Comparison of ENCODE assay signal across 27 cellular contexts in the genomic region with DNA sequence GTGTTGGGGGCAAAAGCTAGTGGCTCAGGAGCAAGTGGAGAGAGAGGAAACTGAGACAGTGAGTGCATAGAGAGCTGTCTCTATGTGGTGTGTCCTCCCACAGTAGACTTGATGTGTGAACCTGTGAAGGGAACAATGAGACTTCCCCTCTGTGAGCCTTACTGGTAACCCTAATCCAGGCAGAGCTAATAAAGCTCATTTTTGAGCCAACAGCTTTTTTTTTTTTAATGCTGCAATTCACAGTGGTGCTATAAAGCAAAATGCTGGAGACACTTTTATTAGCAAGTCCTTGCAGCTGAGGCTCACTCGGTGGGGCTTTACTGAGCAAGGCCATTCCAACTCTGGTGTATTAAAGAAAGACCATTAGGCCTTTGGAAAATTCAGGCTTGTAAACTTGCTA. TPM values are rescaled to one million over a fixed set of nuclear protein-coding genes. Genes with fewer than 3 reads are reported as not detected.
DNase-seq lines count a peak whose midpoint lies in the region; TF ChIP-seq lines count a peak whose summit lies in the region.
"Had no signal": no experiment of that assay in that cellular context is flagged by ENCODE, and none has a peak within 500 bp of the region (broad histone marks: within the 10 kb centered on the region; RNA-seq: fewer than 3 reads in every experiment).

No MANE protein-coding gene starts in this region.

- POLR2A ChIA-PET in HEK293 (lab: Yijun Ruan, JAX), result no interaction called here

- H3K4me1 ChIP-seq in HEK293 (ENCODE audit: control insufficient read depth, insufficient read depth, low read length) (peaks cover 6% of the 10 kb centered on the region), testis (peaks cover 26% of the 10 kb centered on the region), endodermal cell (ENCODE audit: control insufficient read depth, insufficient read depth, low read length) (no peaks in the 10 kb centered on the region)

- H3K9me3 Mint-ChIP-seq in dendritic cell treated with granulocyte-macrophage colony-stimulating factor and Interleukin-4, amounts not matched to agents 40 ng/mL and 50 ng/mL, for 4 days, result peaks cover 9% of the 10 kb centered on the region
- H3K9me3 Mint-ChIP-seq in nephron progenitor cell (peaks cover 30% of the 10 kb centered on the region), endodermal cell (peaks cover 21% of the 10 kb centered on the region)

- H3K9ac ChIP-seq in endodermal cell (ENCODE audit: extremely low read depth, low read length, poor library complexity, severe bottlenecking), result no peak overlapping the region

- H3K4me1 Mint-ChIP-seq in dendritic cell treated with granulocyte-macrophage colony-stimulating factor and Interleukin-4, amounts not matched to agents 40 ng/mL and 50 ng/mL, for 4 days (ENCODE audit: low read depth), result peaks cover 37% of the 10 kb centered on the region
- H3K4me1 Mint-ChIP-seq in nephron progenitor cell (peaks cover 50% of the 10 kb centered on the region), endodermal cell (peaks cover 27% of the 10 kb centered on the region)

- H3K27me3 Mint-ChIP-seq in dendritic cell treated with granulocyte-macrophage colony-stimulating factor and Interleukin-4, amounts not matched to agents 40 ng/mL and 50 ng/mL, for 4 days, result no peaks in the 10 kb centered on the region
- H3K27me3 Mint-ChIP-seq in nephron progenitor cell (ENCODE audit: low read depth, poor library complexity) (peaks cover 3% of the 10 kb centered on the region), endodermal cell (ENCODE audit: insufficient read depth) (no peaks in the 10 kb centered on the region)
- H3K27me3 Mint-ChIP-seq: B cell had no signal

- TF ChIP-seq CTCF in HEK293 (tag by site-specific recombination; IDR thresholded peaks at IDR 0.05) (no peak), nephron progenitor cell (IDR thresholded peaks at IDR 0.05) (no peak), testis (IDR thresholded peaks at IDR 0.05) (no peak), endodermal cell (conservative IDR thresholded peaks at IDR 0.05) (no peak)

- H3K4me3 ChIP-seq in HEK293 (ENCODE audit: low read depth, low read length) (no peak overlapping the region), testis (no peak overlapping the region), endodermal cell (ENCODE audit: low read length) (no peak overlapping the region)
- H3K4me3 ChIP-seq: GM12878, SK-N-MC had no signal

- intact Hi-C loops in dendritic cell treated with granulocyte-macrophage colony-stimulating factor and Interleukin-4, amounts not matched to agents 40 ng/mL and 50 ng/mL, for 4 days (cut with micrococcal nuclease), result no loop called here
- intact Hi-C loops in testis (cut with DNase I; ENCODE audit: low total_unique reads), result no loop called here

- H3K27me3 ChIP-seq in testis (no peaks in the 10 kb centered on the region), endodermal cell (ENCODE audit: control insufficient read depth, insufficient read depth, low read length, poor library complexity, severe bottlenecking) (no peaks in the 10 kb centered on the region)

- H3K36me3 ChIP-seq in HEK293 (ENCODE audit: control insufficient read depth in 2 of 2, insufficient read depth in 1 of 2, low read length in 2 of 2) (peaks cover 4 to 11% of the 10 kb centered on the region in 2 experiments; a peak in 2 of 3 replicates), testis (ENCODE audit: low read depth, missing control alignments) (no peaks in the 10 kb centered on the region), endodermal cell (ENCODE audit: control insufficient read depth, insufficient read depth, low read length) (peaks cover 48% of the 10 kb centered on the region)

- 34 to 67% methylated on average over 1 of the region's 1 CpG for WGBS in testis, 2 donors
- 97 to 100% methylated on average over 1 of the region's 1 CpG for WGBS in endodermal cell (ENCODE audit: insufficient coverage in 1 of 2, insufficient read length in 1 of 2), 2 experiments

- H3K4me3 Mint-ChIP-seq in dendritic cell treated with granulocyte-macrophage colony-stimulating factor and Interleukin-4, amounts not matched to agents 40 ng/mL and 50 ng/mL, for 4 days, result no peak overlapping the region
- H3K4me3 Mint-ChIP-seq in nephron progenitor cell, result peak overlapping the region; percentile 15
- no peak overlapping the region for H3K4me3 Mint-ChIP-seq in endodermal cell
- H3K4me3 Mint-ChIP-seq: B cell; CD8-positive, alpha-beta memory T cell had no signal

- DNase-seq in nephron progenitor cell, result peak; percentile 18
- DNase-seq in testis, result peak; percentile 34
- no peak for DNase-seq in activated CD4-positive, CD25-positive, alpha-beta regulatory T cell (lab: John Stamatoyannopoulos, UW)
- no peak for DNase-seq in endodermal cell
- no peak for DNase-seq in midbrain (lab: John Stamatoyannopoulos, UW)
- DNase-seq: CD8-positive, alpha-beta memory T cell; DMS 273 treated with DMSO at 0.1 percent for 48 hours; DMS79; EL; GDM1; GOT3; Karpas-422; MV-4-11; NCI-H1105; NCI-H2029; NCI-H446; NCI-H524 treated with DMSO at 0.1 percent for 48 hours; NCI-H774; SIG-M5 had no signal

- H3K27ac Mint-ChIP-seq in dendritic cell treated with granulocyte-macrophage colony-stimulating factor and Interleukin-4, amounts not matched to agents 40 ng/mL and 50 ng/mL, for 4 days, result peak overlapping the region; percentile 44
- H3K27ac Mint-ChIP-seq in nephron progenitor cell (peak overlapping the region; percentile 38), endodermal cell (no peak overlapping the region)
- H3K27ac Mint-ChIP-seq: B cell had no signal

- TF ChIP-seq POLR2A in testis (IDR thresholded peaks at IDR 0.05), result no peak

- CTCF ChIA-PET in HEK293 (lab: Yijun Ruan, JAX), result no interaction called here

- peaks cover 38% of the 10 kb centered on the region for H3K36me3 Mint-ChIP-seq in dendritic cell treated with granulocyte-macrophage colony-stimulating factor and Interleukin-4, amounts not matched to agents 40 ng/mL and 50 ng/mL, for 4 days (ENCODE audit: low read depth)
- H3K36me3 Mint-ChIP-seq in nephron progenitor cell (ENCODE audit: low read depth) (peaks cover 78% of the 10 kb centered on the region), endodermal cell (ENCODE audit: low read depth) (peaks cover 48% of the 10 kb centered on the region)

- no peak overlapping the region for H3K27ac ChIP-seq in HEK293 (ENCODE audit: extremely low read depth, low read depth, low read length)
- no peak overlapping the region for H3K27ac ChIP-seq in testis
- no peak overlapping the region for H3K27ac ChIP-seq in endodermal cell (ENCODE audit: low read depth, low read length)
- H3K27ac ChIP-seq: C4-2B, SK-N-MC had no signal

- no peaks in the 10 kb centered on the region for H3K9me3 ChIP-seq in HEK293 (ENCODE audit: control insufficient read depth, insufficient read depth, low read depth, low read length)
- no peaks in the 10 kb centered on the region for H3K9me3 ChIP-seq in testis
- H3K9me3 ChIP-seq in endodermal cell (ENCODE audit: control insufficient read depth, low read length), result peaks cover 22% of the 10 kb centered on the region

TF ChIP-seq in HEK293, 187 proteins besides CTCF, POLR2A, EP300 and RAD21 (continues in another document):
- TF ChIP-seq ZNF239 (tag by site-specific recombination; IDR thresholded peaks at IDR 0.05), result no peak
- TF ChIP-seq, protein P1, sequence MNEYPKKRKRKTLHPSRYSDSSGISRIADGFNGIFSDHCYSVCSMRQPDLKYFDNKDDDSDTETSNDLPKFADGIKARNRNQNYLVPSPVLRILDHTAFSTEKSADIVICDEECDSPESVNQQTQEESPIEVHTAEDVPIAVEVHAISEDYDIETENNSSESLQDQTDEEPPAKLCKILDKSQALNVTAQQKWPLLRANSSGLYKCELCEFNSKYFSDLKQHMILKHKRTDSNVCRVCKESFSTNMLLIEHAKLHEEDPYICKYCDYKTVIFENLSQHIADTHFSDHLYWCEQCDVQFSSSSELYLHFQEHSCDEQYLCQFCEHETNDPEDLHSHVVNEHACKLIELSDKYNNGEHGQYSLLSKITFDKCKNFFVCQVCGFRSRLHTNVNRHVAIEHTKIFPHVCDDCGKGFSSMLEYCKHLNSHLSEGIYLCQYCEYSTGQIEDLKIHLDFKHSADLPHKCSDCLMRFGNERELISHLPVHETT (tag by site-specific recombination; IDR thresholded peaks at IDR 0.05), result no peak
- peak; percentile 96 for TF ChIP-seq ZBTB8A (tag by site-specific recombination; IDR thresholded peaks at IDR 0.05)
- TF ChIP-seq ZNF433 (tag by site-specific recombination; IDR thresholded peaks at IDR 0.05; ENCODE audit: low read depth), result no peak
- peak; percentile 65; the same call in 1 of the 2 replicates for TF ChIP-seq ZSCAN30 (tag by site-specific recombination; IDR thresholded peaks at IDR 0.05)
- TF ChIP-seq ZNF18 (tag by site-specific recombination; IDR thresholded peaks at IDR 0.05), result peak; percentile 94
- TF ChIP-seq ZNF785 (tag by site-specific recombination; IDR thresholded peaks at IDR 0.05), result no peak
- no peak for TF ChIP-seq ZNF843 (tag by site-specific recombination; IDR thresholded peaks at IDR 0.05)
- TF ChIP-seq GLIS1 (tag by site-specific recombination; IDR thresholded peaks at IDR 0.05), result 0 out of 2 replicates have a peak, but pooled peaks have one; percentile 12
- TF ChIP-seq HOXD13 (CRISPR knock-in tag; IDR thresholded peaks at IDR 0.05; ENCODE audit: borderline replicate concordance), result no peak

RNA-seq across cellular contexts. Expression of gene FBXW8, which starts 26.9 kb away (rescaled TPM):
- total RNA-seq in testis (10 to 100 TPM; 31.0 to 32.8 TPM), endodermal cell (10 to 100 TPM; 26.1 to 34.7 TPM)
- polyA plus RNA-seq in testis (ENCODE audit: insufficient read depth, low read depth, low replicate concordance), result 11.1 TPM
- polyA plus RNA-seq in endodermal cell (2013, experiment 1 of 2), result 19.8 TPM
- 19.2 TPM for polyA plus RNA-seq in endodermal cell (2013, experiment 2 of 2)

RNA-seq across cellular contexts. Expression of gene HRK, which starts 56.4 kb away (rescaled TPM):
- total RNA-seq in testis (1 to 10 TPM; 1.4 to 2.5 TPM), endodermal cell (1 to 10 TPM; 1.4 to 1.6 TPM)
- polyA plus RNA-seq in testis (ENCODE audit: insufficient read depth, low read depth, low replicate concordance), result 0.57 TPM
- 1.0 TPM for polyA plus RNA-seq in endodermal cell (2013, experiment 1 of 2)
- polyA plus RNA-seq in endodermal cell (2013, experiment 2 of 2), result 0.54 TPM
- total RNA-seq: CD8-positive, alpha-beta memory T cell; GM12878; HT-29; M059J had no signal
- polyA plus RNA-seq: CD8-positive, alpha-beta memory T cell; GM12878 had no signal

Comparison
In these comparisons a context has a peak if more than half of its experiments do, and no peak if none do; other contexts are left out.
1. DNase-seq: peak in nephron progenitor cell (single experiment) and testis (single experiment); none in activated CD4-positive, CD25-positive, alpha-beta regulatory T cell (0 of 4), endodermal cell (single experiment) and midbrain (single experiment).